Comparison of ENCODE assay signal across 10 cellular contexts in the genomic region with DNA sequence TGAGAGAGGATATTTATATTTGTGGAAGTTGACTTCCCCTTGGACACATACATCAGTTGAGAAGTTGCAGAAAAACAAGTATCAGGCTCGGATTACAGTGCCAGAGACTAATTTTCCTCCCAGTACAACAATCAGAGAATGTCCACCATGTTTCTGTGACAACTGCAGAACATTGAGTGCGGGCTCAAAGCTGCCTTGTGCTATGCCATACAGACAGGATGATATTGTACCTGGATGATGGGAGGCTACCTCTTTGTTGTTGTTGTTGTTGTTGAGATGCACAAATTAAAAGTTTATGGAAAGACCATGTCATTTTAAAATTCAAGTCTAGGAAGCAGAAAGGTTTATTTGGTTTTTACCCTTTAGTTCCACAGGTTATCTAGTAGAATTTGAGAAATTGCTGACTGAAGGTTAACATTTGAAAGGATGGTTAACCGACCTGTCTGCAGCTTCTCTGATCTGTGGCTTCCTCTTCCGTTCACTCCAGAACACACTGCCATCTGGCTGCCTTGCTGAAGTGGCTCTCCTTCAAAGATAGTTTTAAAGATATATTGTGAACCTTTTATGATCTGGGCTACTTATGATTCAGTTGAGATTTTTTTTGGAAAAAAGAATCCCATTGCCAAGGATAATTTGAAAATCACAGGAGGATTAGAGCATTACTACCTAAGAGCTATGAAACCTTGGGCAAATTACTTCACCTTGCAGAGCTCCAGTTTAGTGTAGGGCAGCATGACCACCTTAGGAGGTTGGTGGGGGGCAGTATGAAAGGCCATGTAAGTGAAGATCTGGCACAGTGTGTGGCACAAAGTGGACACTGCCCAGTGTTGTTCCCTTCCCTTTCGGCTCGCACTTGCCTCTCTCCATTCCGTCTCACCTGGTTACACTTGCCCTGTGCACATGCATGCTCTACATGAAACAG.
A peak's percentile ranks its signal among the peaks of the same experiment; 100 is the strongest.
DNase-seq lines count a peak whose midpoint lies in the region; TF ChIP-seq lines count a peak whose summit lies in the region.
"Had no signal": no experiment of that assay in that cellular context is flagged by ENCODE, and none has a peak within 500 bp of the region (broad histone marks: within the 10 kb centered on the region; RNA-seq: fewer than 3 reads in every experiment).

No MANE protein-coding gene starts in this region.

- no peaks in the 10 kb centered on the region for H3K9me3 ChIP-seq in MM.1S (replicated peaks; ENCODE audit: insufficient read depth, low read length)

- DNase-seq in GM20000 (ENCODE audit: low spot score) = no peak
- DNase-seq in MM.1S = peak; percentile 73
- DNase-seq in fibroblast of mammary gland (ENCODE audit: low read depth) = no peak
- no peak for DNase-seq in AG08396 (ENCODE audit: low spot score)
- DNase-seq in inferior parietal cortex (ENCODE audit: extremely low spot score) = no peak
- no peak for DNase-seq in NCI-H1092 treated with DMSO at 0.1 percent for 48 hours (lab: John Stamatoyannopoulos, UW)
- no peak for DNase-seq in NCI-H2196 treated with DMSO at 0.1 percent for 48 hours (lab: John Stamatoyannopoulos, UW; ENCODE audit: unreplicated experiment)
- DNase-seq: NCI-H510A treated with DMSO at 0.1 percent for 48 hours; stimulated activated CD4-positive, alpha-beta T cell treated with anti-CD3 and anti-CD28 coated beads, Interleukin-4, amount 100 ng/mL, for 24 hours had no signal

- peaks cover 15% of the 10 kb centered on the region for H3K4me1 ChIP-seq in MM.1S (ENCODE audit: low read length)

- no peak overlapping the region for H3K9ac ChIP-seq in MM.1S (ENCODE audit: low read length)

- TF ChIP-seq CTCF in GM12872 (IDR thresholded peaks at IDR 0.05; ENCODE audit: insufficient read depth, low read depth, low read length) (peak; percentile 19; the same call in 1 of the 3 replicates), GM20000 (IDR thresholded peaks at IDR 0.05; ENCODE audit: extremely low read depth, missing control alignments) (peak; percentile 12), MM.1S (IDR thresholded peaks at IDR 0.05; ENCODE audit: low read length) (peak; percentile 46), fibroblast of mammary gland (conservative IDR thresholded peaks at IDR 0.05; ENCODE audit: control insufficient read depth, insufficient read depth, low read depth, low read length) (peak; percentile 1)

- H3K9me2 ChIP-seq in MM.1S (replicated peaks; ENCODE audit: insufficient read depth, low read length) = no peaks in the 10 kb centered on the region

- H2AFZ ChIP-seq in MM.1S (ENCODE audit: low read length) = no peak overlapping the region

- no peaks in the 10 kb centered on the region for H3F3A ChIP-seq in MM.1S (ENCODE audit: insufficient read depth, low read length)

- no peaks in the 10 kb centered on the region for H4K20me1 ChIP-seq in MM.1S (ENCODE audit: insufficient read depth, low read length)

- no peaks in the 10 kb centered on the region for H3K36me3 ChIP-seq in MM.1S (replicated peaks; ENCODE audit: insufficient read depth, low read length)

- no peak overlapping the region for H3K27ac ChIP-seq in MM.1S (ENCODE audit: low read length)

- H3K79me2 ChIP-seq in MM.1S (ENCODE audit: low read length) = no peaks in the 10 kb centered on the region

- H3K4me3 ChIP-seq in MM.1S (ENCODE audit: low read length) (no peak overlapping the region), fibroblast of mammary gland (ENCODE audit: control insufficient read depth, low read depth, low read length) (no peak overlapping the region)

- peak overlapping the region; percentile 15 for H3K4me2 ChIP-seq in MM.1S (ENCODE audit: low read depth, low read length)

- H3K27me3 ChIP-seq in MM.1S (replicated peaks; ENCODE audit: insufficient read depth, low read length) = no peaks in the 10 kb centered on the region
